In genomic region chr19:10864538-10864899, GRCh38 we compare ENCODE assay signal across 8 cellular contexts. TPM values are rescaled to one million over a fixed set of nuclear protein-coding genes. Genes with fewer than 3 reads are reported as not detected.
DNase-seq lines count a peak whose midpoint lies in the region; ATAC-seq and TF ChIP-seq lines count a peak whose summit lies in the region.

No MANE protein-coding gene starts in this region.

- H4K20me1 ChIP-seq in PC-3 (ENCODE audit: low read length) (no peaks in the 10 kb centered on the region), neural cell (ENCODE audit: insufficient read depth) (no peaks in the 10 kb centered on the region)

- no peaks in the 10 kb centered on the region for H3K9me2 ChIP-seq in PC-3 (replicated peaks; ENCODE audit: low read length)
- no peaks in the 10 kb centered on the region for H3K9me2 ChIP-seq in neural cell (ENCODE audit: insufficient read depth, low read length)

- TF ChIP-seq RAD21 in neural cell (conservative IDR thresholded peaks at IDR 0.05): peak; percentile 66

- no peak overlapping the region for H3K9ac ChIP-seq in PC-3 (ENCODE audit: low read length)
- H3K9ac ChIP-seq in neural cell (ENCODE audit: low read length): no peak overlapping the region

- CTCF ChIA-PET in PC-3 (lab: Charles Lee): interaction anchor here (0.5 to 1.7 kb wide), 10 partner anchors 29 to 383 kb away, joined by 3 to 21 read pairs (median 4); partner anchors contain the start of genes DNM2 and TMED1

- H3F3A ChIP-seq in PC-3 (ENCODE audit: low read length, unreplicated experiment) (no peaks in the 10 kb centered on the region), neural cell (ENCODE audit: insufficient read depth, low read length, poor library complexity, severe bottlenecking) (no peaks in the 10 kb centered on the region)

- H3K27me3 ChIP-seq in PC-3 (ENCODE audit: low read length): no peaks in the 10 kb centered on the region
- H3K27me3 ChIP-seq in neural cell (ENCODE audit: insufficient read depth, low read depth, low read length): no peaks in the 10 kb centered on the region

- H3K4me2 ChIP-seq in PC-3 (ENCODE audit: low read length): peak overlapping the region; percentile 59
- no peak overlapping the region for H3K4me2 ChIP-seq in neural cell (ENCODE audit: low read length)

- intact Hi-C loops in PC-3 (cut with micrococcal nuclease): loop anchor here (1.0 kb wide), 2 partner anchors 28 to 147 kb away; partner anchors contain the start of gene TMED1

- H3K36me3 ChIP-seq in KOPT-K1 (ENCODE audit: insufficient read depth, low read length) (no peaks in the 10 kb centered on the region), PC-3 (ENCODE audit: low read depth, low read length) (no peaks in the 10 kb centered on the region), neural cell (ENCODE audit: insufficient read depth, low read length) (no peaks in the 10 kb centered on the region)

- TF ChIP-seq EP300 in neural cell (conservative IDR thresholded peaks at IDR 0.05; ENCODE audit: poor library complexity, severe bottlenecking): no peak

- no TSS peak for BruUV-seq in PC-3 (replicated peaks; lab: Mats Ljungman, UMichigan)

- H3K79me2 ChIP-seq in PC-3 (ENCODE audit: low read length): no peaks in the 10 kb centered on the region
- H3K79me2 ChIP-seq in neural cell (replicated peaks; ENCODE audit: insufficient read depth, low read length): no peaks in the 10 kb centered on the region

- peaks cover 3% of the 10 kb centered on the region; the same call in 1 of the 2 replicates for H3K4me1 ChIP-seq in PC-3 (ENCODE audit: insufficient read depth, low read length)

- peak; percentile 96 for TF ChIP-seq CTCF in PC-3 (conservative IDR thresholded peaks at IDR 0.05; ENCODE audit: low read depth, low read length)
- peak; percentile 84 for TF ChIP-seq CTCF in neural cell (IDR thresholded peaks at IDR 0.05; ENCODE audit: poor library complexity, severe bottlenecking)

- H2AFZ ChIP-seq in PC-3 (ENCODE audit: low read length): peak overlapping the region; percentile 81
- H2AFZ ChIP-seq in neural cell (ENCODE audit: low read depth, low read length): no peak overlapping the region

- peak; percentile 97 for ATAC-seq in PC-3
- ATAC-seq in GM19328 (IDR thresholded peaks at IDR 0.05; ENCODE audit: unreplicated experiment): no peak

- H3K27ac ChIP-seq in KOPT-K1 (ENCODE audit: low read depth, low read length, poor library complexity, severe bottlenecking): peak overlapping the region; percentile 6
- H3K27ac ChIP-seq in PC-3 (ENCODE audit: low read length): no peak overlapping the region
- H3K27ac ChIP-seq in neural cell (ENCODE audit: low read length): no peak overlapping the region

- H3K4me3 ChIP-seq in PC-3 (ENCODE audit: low read length) (no peak overlapping the region), neural cell (ENCODE audit: low read length) (no peak overlapping the region)

- POLR2A ChIA-PET in PC-3 (lab: Charles Lee; ENCODE audit: unreplicated experiment): interaction anchor here (0.6 kb wide), 1 partner anchor 34 kb away, joined by 11 read pairs; no protein-coding TSS in a partner anchor

- H3K9me3 ChIP-seq in KOPT-K1 (ENCODE audit: insufficient read depth, low read length, poor library complexity, severe bottlenecking) (no peaks in the 10 kb centered on the region), PC-3 (ENCODE audit: low read length) (no peaks in the 10 kb centered on the region), neural cell (ENCODE audit: low read length) (no peaks in the 10 kb centered on the region)

- DNase-seq in DMS79 (lab: John Stamatoyannopoulos, UW) (peak; percentile 62), PC-3 (peak; percentile 90), fibroblast of gingiva (ENCODE audit: low read depth) (peak; percentile 61)
- peak; percentile 80 for DNase-seq in activated T-cell treated with anti-CD3 and anti-CD28 coated beads, Interleukin-2, amount 50 U/mL, for 1 hour
- peak; percentile 47 to 80 (median 68) for DNase-seq in stimulated activated naive CD4-positive, alpha-beta T cell (lab: John Stamatoyannopoulos, UW)

TF ChIP-seq in neural cell, 6 proteins besides CTCF, POLR2A, EP300 and RAD21:
- no peak for TF ChIP-seq MXI1 (conservative IDR thresholded peaks at IDR 0.05; ENCODE audit: poor library complexity, severe bottlenecking)
- peak; percentile 82 for TF ChIP-seq SMC3 (conservative IDR thresholded peaks at IDR 0.05; ENCODE audit: poor library complexity)

RNA-seq across cellular contexts. Expression of gene CARM1, which starts 6.8 kb away (rescaled TPM):
- total RNA-seq in PC-3 (2014; rRNA removed): 56.2 and 57.1 TPM in 2 replicates
- 22.3 and 37.9 TPM in 2 replicates for polyA plus RNA-seq in neural cell
- polyA minus RNA-seq in neural cell: 36.1 and 42.9 TPM in 2 replicates

RNA-seq across cellular contexts. Expression of gene C19orf38, which starts 16.3 kb away (rescaled TPM):
- 0.07 and 0.63 TPM in 2 replicates for total RNA-seq in PC-3 (2014; rRNA removed)
- not detected in 2 replicates for polyA plus RNA-seq in neural cell
- polyA minus RNA-seq in neural cell: not detected in 2 replicates

RNA-seq across cellular contexts. Expression of gene TMED1, which starts 28.5 kb away (rescaled TPM):
- 81.2 and 94.6 TPM in 2 replicates for total RNA-seq in PC-3 (2014; rRNA removed)
- polyA plus RNA-seq in neural cell: 20.2 and 28.1 TPM in 2 replicates
- polyA minus RNA-seq in neural cell: 16.6 and 19.8 TPM in 2 replicates
